8 cellular contexts compared by ENCODE assay signal in the genomic region with DNA sequence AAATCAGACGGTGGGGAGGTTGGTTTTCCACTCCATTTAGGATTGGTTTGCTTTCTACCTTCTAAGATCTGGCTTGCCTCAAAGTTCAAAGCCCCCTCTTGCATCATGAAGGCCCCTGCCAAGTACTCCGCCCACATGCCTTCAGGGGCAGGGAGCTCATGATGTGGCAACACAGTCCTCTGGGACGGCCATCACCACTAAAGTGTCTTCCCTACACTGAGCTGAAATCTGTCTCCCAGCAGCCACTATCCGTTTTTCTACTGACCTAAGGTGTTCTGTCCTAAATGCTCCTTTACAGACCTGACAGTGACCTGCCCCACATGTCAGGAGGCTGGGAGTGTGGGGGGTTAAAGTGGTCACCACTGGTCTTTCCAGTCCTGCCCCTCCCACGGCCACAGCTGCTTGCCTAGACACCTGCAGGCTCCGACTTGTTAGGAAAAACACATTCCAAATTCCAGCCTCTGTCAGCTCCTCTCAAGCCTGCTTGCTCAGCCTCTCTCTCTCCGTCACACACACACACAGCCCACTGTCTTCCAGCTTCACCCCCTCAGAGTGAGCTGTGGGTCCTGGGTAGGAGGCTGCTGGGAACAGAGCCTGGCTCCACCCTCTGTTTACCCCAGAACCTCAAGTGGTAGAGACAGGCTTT. TPM values are rescaled to one million over a fixed set of nuclear protein-coding genes. Genes with fewer than 3 reads are reported as not detected.
DNase-seq lines count a peak whose midpoint lies in the region; ATAC-seq, FAIRE-seq and TF ChIP-seq lines count a peak whose summit lies in the region.

No MANE protein-coding gene starts in this region.

- peaks cover 77% of the 10 kb centered on the region for H3K4me1 Mint-ChIP-seq in neural progenitor cell

- no peak for TF ChIP-seq POLR2A in endothelial cell of umbilical vein (IDR thresholded peaks at IDR 0.05; ENCODE audit: low read depth, low read length)

- CTCF ChIA-PET in endothelial cell of umbilical vein (lab: Charles Lee), result interaction anchor here (0.8 to 3.2 kb wide), 5 partner anchors 9 to 110 kb away, joined by 3 to 19 read pairs (median 4); no protein-coding TSS in a partner anchor

- no TSS peak for BruUV-seq in endothelial cell of umbilical vein (replicated peaks; lab: Mats Ljungman, UMichigan)

- no peaks in the 10 kb centered on the region for H3K9me3 ChIP-seq in BLaER1 treated with 17β-estradiol and CSF1 and Interleukin-3, amounts not matched to agents 10 nM and 100 nM (replicated peaks in 1 of 11)
- H3K9me3 ChIP-seq in endothelial cell of umbilical vein (replicated peaks; ENCODE audit: control insufficient read depth, insufficient read depth, low read length) (no peaks in the 10 kb centered on the region), neural progenitor cell (ENCODE audit: low read depth) (no peaks in the 10 kb centered on the region)

- peak overlapping the region in 8 of 11 experiments; percentile 10 to 68 (median 50); a peak in 14 of 22 replicates for H3K27ac ChIP-seq in BLaER1 treated with 17β-estradiol and CSF1 and Interleukin-3, amounts not matched to agents 10 nM and 100 nM
- H3K27ac ChIP-seq in endothelial cell of umbilical vein (ENCODE audit: insufficient read depth, low read depth, low read length), result no peak overlapping the region
- no peak overlapping the region for H3K27ac ChIP-seq in neural progenitor cell

- H2AFZ ChIP-seq in endothelial cell of umbilical vein (ENCODE audit: low read depth, low read length) (no peak overlapping the region), neural progenitor cell (replicated peaks) (no peak overlapping the region)

- DNase-seq in NCI-H2196 treated with DMSO at 0.1 percent for 48 hours (lab: John Stamatoyannopoulos, UW; ENCODE audit: unreplicated experiment) (peak; percentile 36), endothelial cell of umbilical vein (ENCODE audit: low read depth, low spot score) (peak; percentile 22), neural progenitor cell (ENCODE audit: low spot score) (peak; percentile 63), HuH-7.5 (ENCODE audit: low spot score) (no peak)

- intact Hi-C loops in endothelial cell of umbilical vein (cut with micrococcal nuclease), result no loop called here

- H3K79me2 ChIP-seq in endothelial cell of umbilical vein (ENCODE audit: control insufficient read depth, insufficient read depth, low read length), result peaks cover 52% of the 10 kb centered on the region
- no peaks in the 10 kb centered on the region for H3K79me2 ChIP-seq in neural progenitor cell (ENCODE audit: low read depth)

- no peak for FAIRE-seq in endothelial cell of umbilical vein (lab: Jason Lieb, UNC)

- peak overlapping the region; percentile 54 for H3K27ac Mint-ChIP-seq in neural progenitor cell

- H3K9me3 Mint-ChIP-seq in neural progenitor cell, result no peaks in the 10 kb centered on the region

- dilution Hi-C loops in endothelial cell of umbilical vein (cut with MboI; ENCODE audit: extremely low pct_ligation_motif_present, low sequenced_read_pairs), result no loop called here

- no peaks in the 10 kb centered on the region for H3K27me3 ChIP-seq in BLaER1 treated with 17β-estradiol and CSF1 and Interleukin-3, amounts not matched to agents 10 nM and 100 nM
- H3K27me3 ChIP-seq in endothelial cell of umbilical vein (ENCODE audit: control insufficient read depth in 2 of 2, insufficient read depth in 2 of 2, low read length in 2 of 2), result no peaks in the 10 kb centered on the region
- H3K27me3 ChIP-seq in neural progenitor cell, result no peaks in the 10 kb centered on the region

- peak overlapping the region; percentile 33 to 88 (median 65) for H3K4me2 ChIP-seq in BLaER1 treated with 17β-estradiol and CSF1 and Interleukin-3, amounts not matched to agents 10 nM and 100 nM
- H3K4me2 ChIP-seq in endothelial cell of umbilical vein (ENCODE audit: insufficient read depth, low read length) (no peak overlapping the region), neural progenitor cell (peak overlapping the region; percentile 44)

- peaks cover 20% of the 10 kb centered on the region for H3F3A ChIP-seq in neural progenitor cell (ENCODE audit: low read depth)

- H3K4me3 Mint-ChIP-seq in neural progenitor cell, result no peak overlapping the region

- H3K36me3 Mint-ChIP-seq in neural progenitor cell, result no peaks in the 10 kb centered on the region

- peaks cover 15 to 81% (median 61%) of the 10 kb centered on the region in 10 experiments for H3K4me1 ChIP-seq in BLaER1 treated with 17β-estradiol and CSF1 and Interleukin-3, amounts not matched to agents 10 nM and 100 nM
- peaks cover 51% of the 10 kb centered on the region for H3K4me1 ChIP-seq in endothelial cell of umbilical vein (ENCODE audit: control insufficient read depth, extremely low read depth, insufficient read depth, low read length)
- H3K4me1 ChIP-seq in neural progenitor cell, result peaks cover 54% of the 10 kb centered on the region

- peak overlapping the region in 5 of 11 experiments; percentile 13 to 55 (median 33); a peak in 5 of 22 replicates for H3K9ac ChIP-seq in BLaER1 treated with 17β-estradiol and CSF1 and Interleukin-3, amounts not matched to agents 10 nM and 100 nM
- H3K9ac ChIP-seq in endothelial cell of umbilical vein (replicated peaks; ENCODE audit: extremely low read depth, insufficient read depth, low read length) (no peak overlapping the region), neural progenitor cell (no peak overlapping the region)

- TF ChIP-seq CTCF in endothelial cell of umbilical vein (IDR thresholded peaks at IDR 0.05; ENCODE audit: extremely low read depth in 1 of 2, insufficient read depth in 1 of 2, low read depth in 1 of 2, low read length in 2 of 2) (no peak), neural progenitor cell (IDR thresholded peaks at IDR 0.05) (no peak)

- POLR2A ChIA-PET in endothelial cell of umbilical vein (lab: Charles Lee), result no interaction called here

- peaks cover 0 to 92% (median 0%) of the 10 kb centered on the region in 11 experiments; a peak in 8 of 22 replicates for H4K20me1 ChIP-seq in BLaER1 treated with 17β-estradiol and CSF1 and Interleukin-3, amounts not matched to agents 10 nM and 100 nM
- H4K20me1 ChIP-seq in endothelial cell of umbilical vein (replicated peaks; ENCODE audit: control insufficient read depth, extremely low read depth, insufficient read depth, low read length) (no peaks in the 10 kb centered on the region), neural progenitor cell (ENCODE audit: low read depth) (no peaks in the 10 kb centered on the region)

- H3K4me3 ChIP-seq in BLaER1 treated with 17β-estradiol and CSF1 and Interleukin-3, amounts not matched to agents 10 nM and 100 nM, result no peak overlapping the region
- no peak overlapping the region for H3K4me3 ChIP-seq in endothelial cell of umbilical vein (replicated peaks in 1 of 3; ENCODE audit: insufficient read depth in 1 of 3, low read depth in 1 of 3, low read length in 3 of 3)
- H3K4me3 ChIP-seq in neural progenitor cell, result no peak overlapping the region

- ATAC-seq in GM21825 (IDR thresholded peaks at IDR 0.05; ENCODE audit: unreplicated experiment) (no peak), HG03521 (IDR thresholded peaks at IDR 0.05; ENCODE audit: unreplicated experiment) (no peak), HG03342 (IDR thresholded peaks at IDR 0.05; ENCODE audit: unreplicated experiment) (no peak)

- peaks cover 2% of the 10 kb centered on the region for H3K27me3 Mint-ChIP-seq in neural progenitor cell (ENCODE audit: insufficient read depth, low read depth)

- H3K9me1 ChIP-seq in endothelial cell of umbilical vein (replicated peaks; ENCODE audit: control insufficient read depth, extremely low read depth, insufficient read depth, low read length), result no peaks in the 10 kb centered on the region

- no peaks in the 10 kb centered on the region for H3K36me3 ChIP-seq in BLaER1 treated with 17β-estradiol and CSF1 and Interleukin-3, amounts not matched to agents 10 nM and 100 nM
- peaks cover 0 to 2% of the 10 kb centered on the region in 2 experiments for H3K36me3 ChIP-seq in endothelial cell of umbilical vein (ENCODE audit: control insufficient read depth in 2 of 2, extremely low read depth in 1 of 2, insufficient read depth in 2 of 2, low read length in 2 of 2)
- no peaks in the 10 kb centered on the region for H3K36me3 ChIP-seq in neural progenitor cell

TF ChIP-seq in endothelial cell of umbilical vein, 7 proteins besides CTCF, POLR2A, EP300 and RAD21:
- no peak for TF ChIP-seq GATA2 (IDR thresholded peaks at IDR 0.05; ENCODE audit: insufficient read depth, insufficient read length, low read depth, low read length)
- TF ChIP-seq JUN (IDR thresholded peaks at IDR 0.05; ENCODE audit: borderline replicate concordance, insufficient read depth, insufficient read length, low read depth), result no peak
- TF ChIP-seq, protein P1, sequence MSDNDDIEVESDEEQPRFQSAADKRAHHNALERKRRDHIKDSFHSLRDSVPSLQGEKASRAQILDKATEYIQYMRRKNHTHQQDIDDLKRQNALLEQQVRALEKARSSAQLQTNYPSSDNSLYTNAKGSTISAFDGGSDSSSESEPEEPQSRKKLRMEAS (IDR thresholded peaks at IDR 0.05; ENCODE audit: insufficient read depth, insufficient read length), result no peak
- no peak for TF ChIP-seq FOS (IDR thresholded peaks at IDR 0.05; ENCODE audit: borderline replicate concordance, insufficient read depth, low read length)
- TF ChIP-seq POLR2AphosphoS5 (IDR thresholded peaks at IDR 0.05; ENCODE audit: insufficient read depth, low read depth, low read length), result no peak
- TF ChIP-seq MYC (IDR thresholded peaks at IDR 0.05; ENCODE audit: low read depth, low read length), result no peak
- TF ChIP-seq EZH2 (IDR thresholded peaks at IDR 0.05; ENCODE audit: borderline replicate concordance, low read depth, low read length, severe bottlenecking), result no peak

RNA-seq across cellular contexts. Expression of gene SHB, which starts 44.9 kb away (rescaled TPM):
- total RNA-seq in endothelial cell of umbilical vein (22.3 and 24.9 TPM in 2 replicates), neural progenitor cell (ENCODE audit: low replicate concordance) (1.1 and 4.1 TPM in 2 replicates)
- polyA plus RNA-seq in endothelial cell of umbilical vein, result 13.3 and 13.4 TPM in 2 replicates
- 14.1 and 14.4 TPM in 2 replicates for polyA plus RNA-seq in endothelial cell of umbilical vein (2011; cell fraction: cytosol; rRNA removed)
- polyA plus RNA-seq in endothelial cell of umbilical vein (2011; cell fraction: nucleus; rRNA removed), result 20.6 and 22.2 TPM in 2 replicates
- 10.6 and 11.3 TPM in 2 replicates for polyA plus RNA-seq in endothelial cell of umbilical vein (2012)
- 11.6 and 14.5 TPM in 2 replicates for polyA minus RNA-seq in endothelial cell of umbilical vein
- 9.3 TPM for polyA minus RNA-seq in endothelial cell of umbilical vein (2011; cell fraction: cytosol; rRNA and poly(A)+ RNA removed)
- polyA minus RNA-seq in endothelial cell of umbilical vein (2011; cell fraction: nucleus; rRNA and poly(A)+ RNA removed), result 18.9 and 33.0 TPM in 2 replicates

Comparison
In these comparisons a context has a peak if more than half of its experiments do, and no peak if none do; other contexts are left out.
1. H3K27ac ChIP-seq: peak in BLaER1 treated with 17β-estradiol and CSF1 and Interleukin-3, amounts not matched to agents 10 nM and 100 nM (8 of 11); none in endothelial cell of umbilical vein (single experiment) and neural progenitor cell (single experiment).